ENCODE assay signal across 11 cellular contexts in the genomic region with DNA sequence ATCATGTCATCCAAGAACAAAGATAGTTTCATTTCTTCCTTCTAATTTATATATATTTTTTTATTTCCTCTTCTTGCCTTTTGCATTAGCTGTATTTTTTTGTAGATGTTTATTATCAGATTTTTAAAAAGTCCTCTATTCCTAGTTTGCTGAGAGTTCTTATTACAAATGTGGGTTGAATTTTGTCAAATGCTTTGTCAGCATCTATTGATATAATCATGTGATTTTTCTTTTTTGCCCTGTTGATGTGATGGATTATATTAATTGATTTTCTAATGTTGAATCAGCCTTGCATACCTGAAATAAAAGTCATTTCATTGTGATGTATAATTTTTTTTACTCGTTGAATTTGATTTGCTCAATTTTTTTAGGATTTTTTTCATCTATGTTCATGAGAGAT. TPM values are rescaled to one million over a fixed set of nuclear protein-coding genes. Genes with fewer than 3 reads are reported as not detected.
"Had no signal": no experiment of that assay in that cellular context is flagged by ENCODE, and none has a peak within 500 bp of the region (broad histone marks: within the 10 kb centered on the region; RNA-seq: fewer than 3 reads in every experiment).

No MANE protein-coding gene starts in this region.

- H3K4me1 Mint-ChIP-seq: IgD-negative memory B cell had no signal

- H3K36me3 Mint-ChIP-seq: IgD-negative memory B cell had no signal

- H3K27ac Mint-ChIP-seq: IgD-negative memory B cell had no signal

- FAIRE-seq: HepG2, HTR-8/SVneo had no signal

- H3K4me3 Mint-ChIP-seq: IgD-negative memory B cell had no signal

- H3K27ac ChIP-seq: HL-60, KMS-11 had no signal

- DNase-seq: Karpas-422, Kasumi-1, KBM-7, KG1 had no signal

- H3K4me2 ChIP-seq: KMS-11 had no signal

- ATAC-seq: HepG2 had no signal

- H3K9ac ChIP-seq: KMS-11 had no signal

RNA-seq across cellular contexts. Expression of a gene that starts 46.9 kb away (rescaled TPM):
- total RNA-seq: HepG2, HT-29, HT1080 had no signal
- polyA plus RNA-seq: HepG2, IgD-negative memory B cell had no signal
